Comparison of ENCODE assay signal across 26 cellular contexts in genomic region chr17:57819867-57820266, GRCh38.
"Had no signal": no experiment of that assay in that cellular context is flagged by ENCODE, and none has a peak within 500 bp of the region (broad histone marks: within the 10 kb centered on the region; RNA-seq: fewer than 3 reads in every experiment).

No MANE protein-coding gene starts in this region.

- H3K27ac Mint-ChIP-seq: activated CD8-positive, alpha-beta T cell treated with anti-CD3 and anti-CD28 coated beads for 36 hours; activated naive CD8-positive, alpha-beta T cell; activated naive CD8-positive, alpha-beta T cell treated with anti-CD3 and anti-CD28 coated beads, Interleukin-2, amount 50 U/mL, for 24 hours; activated T-helper 17 cell treated with anti-CD3 and anti-CD28 coated beads, Interleukin-2, amount 50 U/mL, for 72 hours; WTC11 had no signal

- H3K4me1 ChIP-seq: adrenal gland, body of pancreas, colonic mucosa had no signal

- H3K9me3 ChIP-seq: adrenal gland, body of pancreas, colonic mucosa had no signal

- H3K36me3 ChIP-seq: adrenal gland, colonic mucosa had no signal

- H3K4me3 Mint-ChIP-seq: activated CD8-positive, alpha-beta T cell treated with anti-CD3 and anti-CD28 coated beads for 36 hours; activated naive CD8-positive, alpha-beta T cell; activated naive CD8-positive, alpha-beta T cell treated with anti-CD3 and anti-CD28 coated beads, Interleukin-2, amount 50 U/mL, for 24 hours; activated T-cell treated with anti-CD3 and anti-CD28 coated beads, Interleukin-2, amount 50 U/mL, for 4 hours; activated T-helper 17 cell treated with anti-CD3 and anti-CD28 coated beads, Interleukin-2, amount 50 U/mL, for 72 hours; WTC11 had no signal

- H3K4me1 Mint-ChIP-seq: activated naive CD8-positive, alpha-beta T cell treated with anti-CD3 and anti-CD28 coated beads, Interleukin-2, amount 50 U/mL, for 24 hours; activated T-helper 17 cell treated with anti-CD3 and anti-CD28 coated beads, Interleukin-2, amount 50 U/mL, for 72 hours had no signal

- H3K4me3 ChIP-seq: adrenal gland, body of pancreas, colonic mucosa had no signal

- H3K36me3 Mint-ChIP-seq: activated naive CD8-positive, alpha-beta T cell; WTC11 had no signal

- H3K9me3 Mint-ChIP-seq: activated CD8-positive, alpha-beta T cell treated with anti-CD3 and anti-CD28 coated beads for 36 hours; activated naive CD8-positive, alpha-beta T cell treated with anti-CD3 and anti-CD28 coated beads, Interleukin-2, amount 50 U/mL, for 24 hours; activated T-cell treated with anti-CD3 and anti-CD28 coated beads, Interleukin-2, amount 50 U/mL, for 4 hours; activated T-helper 17 cell treated with anti-CD3 and anti-CD28 coated beads, Interleukin-2, amount 50 U/mL, for 72 hours; WTC11 had no signal

- DNase-seq: activated CD4-positive, alpha-beta T cell treated with anti-CD3 and anti-CD28 coated beads for 1 hour; activated CD4-positive, alpha-beta T cell treated with anti-CD3 and anti-CD28 coated beads for 48 hours; activated CD4-positive, alpha-beta T cell treated with anti-CD3 and anti-CD28 coated beads, Interleukin-2, amount 50 U/mL, for 1 hour; activated CD4-positive, alpha-beta T cell treated with anti-CD3 and anti-CD28 coated beads, Interleukin-2, amount 50 U/mL, for 48 hours; activated CD8-positive, alpha-beta memory T cell treated with anti-CD3 and anti-CD28 coated beads for 24 hours; activated CD8-positive, alpha-beta T cell treated with anti-CD3 and anti-CD28 coated beads for 36 hours; activated effector memory CD4-positive, alpha-beta T cell treated with Interleukin-2 at 50 U/mL for 16 hours; activated gamma-delta T cell treated with Interleukin-2 at 50 U/mL for 16 hours; activated naive CD4-positive, alpha-beta T cell treated with anti-CD3 and anti-CD28 coated beads, Interleukin-2, amount 50 U/mL, for 16 hours; activated naive CD4-positive, alpha-beta T cell treated with Interleukin-2 at 50 U/mL for 16 hours; activated naive CD8-positive, alpha-beta T cell treated with anti-CD3 and anti-CD28 coated beads, Interleukin-2, amount 50 U/mL, for 24 hours; activated T-cell treated with anti-CD3 and anti-CD28 coated beads, Interleukin-2, amount 50 U/mL, for 4 hours; adrenal gland; amygdala; aorta; body of pancreas; caudate nucleus; colonic mucosa; effector CD8-positive, alpha-beta T cell; foreskin fibroblast; head of caudate nucleus; T-helper 2 cell had no signal

- H3K27ac ChIP-seq: adrenal gland, body of pancreas, colonic mucosa, VCaP had no signal

- H3K27me3 ChIP-seq: adrenal gland, body of pancreas, colonic mucosa had no signal
